ENCODE assay signal across 1 cellular context in the genomic region with DNA sequence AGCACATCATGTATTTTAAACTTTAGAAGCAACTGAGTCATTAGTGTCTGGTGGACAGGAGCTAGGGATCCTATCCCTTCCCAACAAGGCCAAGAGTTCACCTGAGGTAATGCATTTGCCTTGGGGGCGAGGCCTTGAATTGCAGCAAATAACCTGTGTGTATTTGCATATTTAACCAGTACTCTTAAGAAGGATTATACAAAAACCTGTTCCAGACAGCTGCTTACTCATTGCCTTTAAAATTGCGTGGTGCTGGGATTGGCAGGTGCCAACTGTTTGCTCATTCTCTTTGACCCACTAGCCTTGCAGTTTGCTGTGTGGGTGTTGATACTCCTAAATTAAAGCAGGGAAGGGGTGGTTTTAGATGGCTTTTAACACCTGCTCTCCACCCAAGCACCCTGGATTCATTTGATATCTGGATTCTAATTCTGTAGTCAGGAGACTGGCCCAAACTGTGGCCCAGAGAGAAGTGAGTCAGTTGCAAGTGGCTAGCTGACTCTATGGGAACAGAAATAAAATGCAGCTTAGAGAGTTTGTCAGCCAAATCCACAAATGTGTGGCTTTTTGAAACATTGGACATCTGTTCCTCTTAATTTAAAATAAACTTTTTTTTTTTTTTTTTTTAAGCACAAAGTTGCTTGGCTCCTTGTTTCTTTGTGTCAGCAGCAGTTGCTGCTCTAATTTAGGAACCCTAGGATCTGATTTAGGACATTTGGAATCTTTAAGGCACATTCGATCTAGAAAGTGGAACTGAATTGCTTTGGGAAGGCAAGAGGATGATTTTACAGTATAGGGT.
TF ChIP-seq lines count a peak whose summit lies in the region.

No MANE protein-coding gene starts in this region.

TF ChIP-seq in HepG2, 621 proteins besides CTCF, POLR2A, EP300 and RAD21 (continued from another document and continues in another):
- TF ChIP-seq ZNF34 (CRISPR knock-in tag; IDR thresholded peaks at IDR 0.05; ENCODE audit: borderline replicate concordance) (no peak), POLR2AphosphoS2 (IDR thresholded peaks at IDR 0.05; ENCODE audit: low read depth, low read length) (peak; percentile 94), ZNF354B (CRISPR knock-in tag; IDR thresholded peaks at IDR 0.05) (no peak), TAF1 (CRISPR knock-in tag; IDR thresholded peaks at IDR 0.05) (peak; percentile 21; the same call in 1 of the 2 replicates), SMAD1 (CRISPR knock-in tag; IDR thresholded peaks at IDR 0.05; ENCODE audit: borderline replicate concordance, low read depth) (no peak), ZBTB20 (CRISPR knock-in tag; IDR thresholded peaks at IDR 0.05; ENCODE audit: borderline replicate concordance, low read depth) (no peak), ZNF496 (CRISPR knock-in tag; IDR thresholded peaks at IDR 0.05; ENCODE audit: insufficient replicate concordance) (no peak), ZNF746 (CRISPR knock-in tag; IDR thresholded peaks at IDR 0.05) (no peak), ZNF30 (CRISPR knock-in tag; IDR thresholded peaks at IDR 0.05) (no peak), MED8 (CRISPR knock-in tag; IDR thresholded peaks at IDR 0.05; ENCODE audit: insufficient replicate concordance) (no peak), ZNF235 (CRISPR knock-in tag; IDR thresholded peaks at IDR 0.05; ENCODE audit: borderline replicate concordance) (no peak), NR2F6 (IDR thresholded peaks at IDR 0.05) (peak; percentile 55; the same call in 1 of the 2 replicates), NR2F6 (CRISPR knock-in tag; IDR thresholded peaks at IDR 0.05) (peak; percentile 61), KIAA2018 (CRISPR knock-in tag; IDR thresholded peaks at IDR 0.05; ENCODE audit: borderline replicate concordance) (no peak), ZNF564 (CRISPR knock-in tag; IDR thresholded peaks at IDR 0.05) (no peak), TBX2 (CRISPR knock-in tag; IDR thresholded peaks at IDR 0.05; ENCODE audit: borderline replicate concordance) (peak; percentile 34; the same call in 1 of the 2 replicates), ARNTL (CRISPR knock-in tag; IDR thresholded peaks at IDR 0.05) (no peak), MTA3 (CRISPR knock-in tag; IDR thresholded peaks at IDR 0.05) (no peak), ZNF251 (CRISPR knock-in tag; IDR thresholded peaks at IDR 0.05) (no peak), FOXK2 (IDR thresholded peaks at IDR 0.05) (no peak), YEATS2 (CRISPR knock-in tag; IDR thresholded peaks at IDR 0.05; ENCODE audit: borderline replicate concordance) (no peak; the same call in 1 of the 2 replicates), ZBTB25 (CRISPR knock-in tag; IDR thresholded peaks at IDR 0.05) (no peak; the same call in 1 of the 2 replicates), ZNF205 (CRISPR knock-in tag; IDR thresholded peaks at IDR 0.05) (peak; percentile 55; the same call in 1 of the 2 replicates), ARID2 (CRISPR knock-in tag; IDR thresholded peaks at IDR 0.05; ENCODE audit: borderline replicate concordance) (no peak), ZMYM2 (CRISPR knock-in tag; IDR thresholded peaks at IDR 0.05) (no peak), ZNF180 (CRISPR knock-in tag; IDR thresholded peaks at IDR 0.05; ENCODE audit: borderline replicate concordance, low read depth) (no peak), SNAPC2 (CRISPR knock-in tag; IDR thresholded peaks at IDR 0.05) (no peak), SMC3 (IDR thresholded peaks at IDR 0.05; ENCODE audit: low read length) (no peak; the same call in 1 of the 2 replicates), ZFP36L2 (CRISPR knock-in tag; IDR thresholded peaks at IDR 0.05) (no peak), E2F5 (CRISPR knock-in tag; conservative IDR thresholded peaks at IDR 0.05) (no peak), BORCS8-MEF2B (CRISPR knock-in tag; IDR thresholded peaks at IDR 0.05) (0 out of 2 replicates have a peak, but pooled peaks have one; percentile 37)
- TF ChIP-seq, protein P1, sequence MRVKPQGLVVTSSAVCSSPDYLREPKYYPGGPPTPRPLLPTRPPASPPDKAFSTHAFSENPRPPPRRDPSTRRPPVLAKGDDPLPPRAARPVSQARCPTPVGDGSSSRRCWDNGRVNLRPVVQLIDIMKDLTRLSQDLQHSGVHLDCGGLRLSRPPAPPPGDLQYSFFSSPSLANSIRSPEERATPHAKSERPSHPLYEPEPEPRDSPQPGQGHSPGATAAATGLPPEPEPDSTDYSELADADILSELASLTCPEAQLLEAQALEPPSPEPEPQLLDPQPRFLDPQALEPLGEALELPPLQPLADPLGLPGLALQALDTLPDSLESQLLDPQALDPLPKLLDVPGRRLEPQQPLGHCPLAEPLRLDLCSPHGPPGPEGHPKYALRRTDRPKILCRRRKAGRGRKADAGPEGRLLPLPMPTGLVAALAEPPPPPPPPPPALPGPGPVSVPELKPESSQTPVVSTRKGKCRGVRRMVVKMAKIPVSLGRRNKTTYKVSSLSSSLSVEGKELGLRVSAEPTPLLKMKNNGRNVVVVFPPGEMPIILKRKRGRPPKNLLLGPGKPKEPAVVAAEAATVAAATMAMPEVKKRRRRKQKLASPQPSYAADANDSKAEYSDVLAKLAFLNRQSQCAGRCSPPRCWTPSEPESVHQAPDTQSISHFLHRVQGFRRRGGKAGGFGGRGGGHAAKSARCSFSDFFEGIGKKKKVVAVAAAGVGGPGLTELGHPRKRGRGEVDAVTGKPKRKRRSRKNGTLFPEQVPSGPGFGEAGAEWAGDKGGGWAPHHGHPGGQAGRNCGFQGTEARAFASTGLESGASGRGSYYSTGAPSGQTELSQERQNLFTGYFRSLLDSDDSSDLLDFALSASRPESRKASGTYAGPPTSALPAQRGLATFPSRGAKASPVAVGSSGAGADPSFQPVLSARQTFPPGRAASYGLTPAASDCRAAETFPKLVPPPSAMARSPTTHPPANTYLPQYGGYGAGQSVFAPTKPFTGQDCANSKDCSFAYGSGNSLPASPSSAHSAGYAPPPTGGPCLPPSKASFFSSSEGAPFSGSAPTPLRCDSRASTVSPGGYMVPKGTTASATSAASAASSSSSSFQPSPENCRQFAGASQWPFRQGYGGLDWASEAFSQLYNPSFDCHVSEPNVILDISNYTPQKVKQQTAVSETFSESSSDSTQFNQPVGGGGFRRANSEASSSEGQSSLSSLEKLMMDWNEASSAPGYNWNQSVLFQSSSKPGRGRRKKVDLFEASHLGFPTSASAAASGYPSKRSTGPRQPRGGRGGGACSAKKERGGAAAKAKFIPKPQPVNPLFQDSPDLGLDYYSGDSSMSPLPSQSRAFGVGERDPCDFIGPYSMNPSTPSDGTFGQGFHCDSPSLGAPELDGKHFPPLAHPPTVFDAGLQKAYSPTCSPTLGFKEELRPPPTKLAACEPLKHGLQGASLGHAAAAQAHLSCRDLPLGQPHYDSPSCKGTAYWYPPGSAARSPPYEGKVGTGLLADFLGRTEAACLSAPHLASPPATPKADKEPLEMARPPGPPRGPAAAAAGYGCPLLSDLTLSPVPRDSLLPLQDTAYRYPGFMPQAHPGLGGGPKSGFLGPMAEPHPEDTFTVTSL (CRISPR knock-in tag; IDR thresholded peaks at IDR 0.05; ENCODE audit: borderline replicate concordance): peak; percentile 50; the same call in 1 of the 2 replicates
- TF ChIP-seq, protein P2, sequence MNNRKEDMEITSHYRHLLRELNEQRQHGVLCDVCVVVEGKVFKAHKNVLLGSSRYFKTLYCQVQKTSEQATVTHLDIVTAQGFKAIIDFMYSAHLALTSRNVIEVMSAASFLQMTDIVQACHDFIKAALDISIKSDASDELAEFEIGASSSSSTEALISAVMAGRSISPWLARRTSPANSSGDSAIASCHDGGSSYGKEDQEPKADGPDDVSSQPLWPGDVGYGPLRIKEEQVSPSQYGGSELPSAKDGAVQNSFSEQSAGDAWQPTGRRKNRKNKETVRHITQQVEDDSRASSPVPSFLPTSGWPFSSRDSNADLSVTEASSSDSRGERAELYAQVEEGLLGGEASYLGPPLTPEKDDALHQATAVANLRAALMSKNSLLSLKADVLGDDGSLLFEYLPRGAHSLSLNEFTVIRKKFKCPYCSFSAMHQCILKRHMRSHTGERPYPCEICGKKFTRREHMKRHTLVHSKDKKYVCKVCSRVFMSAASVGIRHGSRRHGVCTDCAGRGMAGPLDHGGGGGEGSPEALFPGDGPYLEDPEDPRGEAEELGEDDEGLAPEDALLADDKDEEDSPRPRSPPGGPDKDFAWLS (CRISPR knock-in tag; IDR thresholded peaks at IDR 0.05; ENCODE audit: borderline replicate concordance): no peak
- TF ChIP-seq, protein P3, sequence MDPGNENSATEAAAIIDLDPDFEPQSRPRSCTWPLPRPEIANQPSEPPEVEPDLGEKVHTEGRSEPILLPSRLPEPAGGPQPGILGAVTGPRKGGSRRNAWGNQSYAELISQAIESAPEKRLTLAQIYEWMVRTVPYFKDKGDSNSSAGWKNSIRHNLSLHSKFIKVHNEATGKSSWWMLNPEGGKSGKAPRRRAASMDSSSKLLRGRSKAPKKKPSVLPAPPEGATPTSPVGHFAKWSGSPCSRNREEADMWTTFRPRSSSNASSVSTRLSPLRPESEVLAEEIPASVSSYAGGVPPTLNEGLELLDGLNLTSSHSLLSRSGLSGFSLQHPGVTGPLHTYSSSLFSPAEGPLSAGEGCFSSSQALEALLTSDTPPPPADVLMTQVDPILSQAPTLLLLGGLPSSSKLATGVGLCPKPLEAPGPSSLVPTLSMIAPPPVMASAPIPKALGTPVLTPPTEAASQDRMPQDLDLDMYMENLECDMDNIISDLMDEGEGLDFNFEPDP (CRISPR knock-in tag; conservative IDR thresholded peaks at IDR 0.05): no peak
- TF ChIP-seq, protein P4, sequence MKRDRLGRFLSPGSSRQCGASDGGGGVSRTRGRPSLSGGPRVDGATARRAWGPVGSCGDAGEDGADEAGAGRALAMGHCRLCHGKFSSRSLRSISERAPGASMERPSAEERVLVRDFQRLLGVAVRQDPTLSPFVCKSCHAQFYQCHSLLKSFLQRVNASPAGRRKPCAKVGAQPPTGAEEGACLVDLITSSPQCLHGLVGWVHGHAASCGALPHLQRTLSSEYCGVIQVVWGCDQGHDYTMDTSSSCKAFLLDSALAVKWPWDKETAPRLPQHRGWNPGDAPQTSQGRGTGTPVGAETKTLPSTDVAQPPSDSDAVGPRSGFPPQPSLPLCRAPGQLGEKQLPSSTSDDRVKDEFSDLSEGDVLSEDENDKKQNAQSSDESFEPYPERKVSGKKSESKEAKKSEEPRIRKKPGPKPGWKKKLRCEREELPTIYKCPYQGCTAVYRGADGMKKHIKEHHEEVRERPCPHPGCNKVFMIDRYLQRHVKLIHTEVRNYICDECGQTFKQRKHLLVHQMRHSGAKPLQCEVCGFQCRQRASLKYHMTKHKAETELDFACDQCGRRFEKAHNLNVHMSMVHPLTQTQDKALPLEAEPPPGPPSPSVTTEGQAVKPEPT (CRISPR knock-in tag; IDR thresholded peaks at IDR 0.05; ENCODE audit: low read depth): no peak
